In the genomic region with DNA sequence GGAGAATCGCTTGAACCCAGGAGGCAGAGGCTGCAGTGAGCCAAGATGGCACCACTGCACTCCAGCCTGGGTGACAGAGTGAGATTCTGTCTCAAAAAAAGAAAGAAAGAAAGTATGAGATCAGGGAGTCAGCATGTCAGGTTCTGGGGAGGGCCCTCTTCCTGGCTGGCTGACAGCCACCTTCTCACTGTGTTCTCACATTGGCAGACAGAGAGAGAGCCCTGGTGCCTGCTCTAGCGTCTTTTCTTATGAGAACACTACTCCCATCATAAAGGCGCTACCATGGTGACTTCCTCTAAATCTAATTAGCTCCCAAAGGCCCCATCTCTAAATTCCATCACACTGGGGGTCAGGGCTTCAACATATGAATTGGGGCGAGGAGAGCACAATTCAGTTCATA, we compare ENCODE assay signal across 18 cellular contexts. TPM values are rescaled to one million over a fixed set of nuclear protein-coding genes. Genes with fewer than 3 reads are reported as not detected.
DNase-seq lines count a peak whose midpoint lies in the region; ATAC-seq and TF ChIP-seq lines count a peak whose summit lies in the region.
"Had no signal": no experiment of that assay in that cellular context is flagged by ENCODE, and none has a peak within 500 bp of the region (broad histone marks: within the 10 kb centered on the region; RNA-seq: fewer than 3 reads in every experiment).

No MANE protein-coding gene starts in this region.

- H3K4me2 ChIP-seq in GM23338 = no peak overlapping the region
- H3K4me2 ChIP-seq in OCI-LY7 (ENCODE audit: low read length) = no peak overlapping the region
- H3K4me2 ChIP-seq: A549, BLaER1 had no signal

- H3K9me3 Mint-ChIP-seq in GM23338 = no peaks in the 10 kb centered on the region
- H3K9me3 Mint-ChIP-seq in immature natural killer cell = no peaks in the 10 kb centered on the region
- H3K9me3 Mint-ChIP-seq: CD14-positive monocyte; CD4-positive, alpha-beta memory T cell; HFFc6 had no signal

- intact Hi-C loops in OCI-LY7 (cut with micrococcal nuclease; ENCODE audit: unreplicated experiment) = no loop called here
- intact Hi-C loops in testis (cut with DNase I; ENCODE audit: low total_unique reads) = no loop called here

- H3K36me3 Mint-ChIP-seq in GM23338 (ENCODE audit: low read depth) (no peaks in the 10 kb centered on the region; the same call in 2 of the 3 replicates), immature natural killer cell (no peaks in the 10 kb centered on the region)
- H3K36me3 Mint-ChIP-seq: CD14-positive monocyte; CD4-positive, alpha-beta memory T cell had no signal

- H3K27me3 Mint-ChIP-seq in GM23338 (ENCODE audit: insufficient read depth, low read depth, poor library complexity) (peaks cover 9% of the 10 kb centered on the region), immature natural killer cell (ENCODE audit: low read depth in 3 of 3) (peaks cover 0 to 8% (median 6%) of the 10 kb centered on the region in 3 donors)

- no peaks in the 10 kb centered on the region for H3K79me2 ChIP-seq in GM23338 (replicated peaks; ENCODE audit: insufficient read depth)
- no peaks in the 10 kb centered on the region for H3K79me2 ChIP-seq in OCI-LY7 (ENCODE audit: insufficient read depth, low read depth, low read length)

- POLR2A ChIA-PET in OCI-LY7 (lab: Charles Lee) = interaction anchor here (0.6 kb wide), 1 partner anchor 219 kb away, joined by 3 read pairs; no protein-coding TSS in a partner anchor

- H3K9me3 ChIP-seq in OCI-LY7 (ENCODE audit: low read length) = no peaks in the 10 kb centered on the region
- no peaks in the 10 kb centered on the region for H3K9me3 ChIP-seq in testis
- H3K9me3 ChIP-seq: A549, BLaER1 had no signal

- H3K27ac ChIP-seq in GM23338 (ENCODE audit: low read depth) = no peak overlapping the region
- no peak overlapping the region for H3K27ac ChIP-seq in OCI-LY7 (ENCODE audit: low read depth, low read length, poor library complexity, severe bottlenecking)
- no peak overlapping the region for H3K27ac ChIP-seq in testis
- H3K27ac ChIP-seq: A549, BLaER1 had no signal

- CTCF ChIA-PET in OCI-LY7 (lab: Charles Lee; ENCODE audit: unreplicated experiment) = interaction anchor here (0.5 kb wide), 1 partner anchor 127 kb away, joined by 3 read pairs; no protein-coding TSS in a partner anchor

- 58 to 62% methylated on average over 4 of the region's 4 CpGs for WGBS in testis, 2 donors

- no peak; the same call in 2 of the 3 replicates for ATAC-seq in GM23338

- H3K4me1 ChIP-seq in GM23338 (ENCODE audit: insufficient read depth) (no peaks in the 10 kb centered on the region), OCI-LY7 (ENCODE audit: insufficient read depth, low read length, poor library complexity, severe bottlenecking) (no peaks in the 10 kb centered on the region), testis (no peaks in the 10 kb centered on the region)
- H3K4me1 ChIP-seq: A549 had no signal

- no peak for DNase-seq in GM23338 (ENCODE audit: low spot score)
- no peak for DNase-seq in OCI-LY7 (ENCODE audit: low spot score)
- peak; percentile 81 for DNase-seq in cerebellar cortex (ENCODE audit: low spot score)
- peak; percentile 38 for DNase-seq in testis
- DNase-seq in 8988T = no peak
- DNase-seq in immature natural killer cell = no peak
- DNase-seq in T-helper 2 cell = no peak
- DNase-seq: CD4-positive, alpha-beta memory T cell; DMS153; DMS79; GF-D8; GOT3; H7; HFFc6; IMR-90 had no signal

- no peak for TF ChIP-seq POLR2A in testis (IDR thresholded peaks at IDR 0.05)

- H3K27me3 ChIP-seq in GM23338 (ENCODE audit: insufficient read depth) = no peaks in the 10 kb centered on the region
- H3K27me3 ChIP-seq in testis = no peaks in the 10 kb centered on the region
- H3K27me3 ChIP-seq: BLaER1 had no signal

- H3K9me2 ChIP-seq in GM23338 (ENCODE audit: insufficient read depth) (no peaks in the 10 kb centered on the region), OCI-LY7 (ENCODE audit: insufficient read depth, low read length) (no peaks in the 10 kb centered on the region)

- H3K4me3 ChIP-seq in GM23338 (no peak overlapping the region), OCI-LY7 (ENCODE audit: low read depth, low read length, poor library complexity, severe bottlenecking) (no peak overlapping the region), testis (no peak overlapping the region)
- H3K4me3 ChIP-seq: A549, BLaER1 had no signal

- TF ChIP-seq CTCF in GM23338 (conservative IDR thresholded peaks at IDR 0.05; ENCODE audit: low read depth in 2 of 2) (no peak), OCI-LY7 (conservative IDR thresholded peaks at IDR 0.05; ENCODE audit: low read length) (no peak), testis (IDR thresholded peaks at IDR 0.05) (no peak)

- H3K4me3 Mint-ChIP-seq in GM23338 (no peak overlapping the region), immature natural killer cell (no peak overlapping the region)
- H3K4me3 Mint-ChIP-seq: CD14-positive monocyte; CD4-positive, alpha-beta memory T cell; HFFc6 had no signal

- H3K4me1 Mint-ChIP-seq in GM23338 = peaks cover 2% of the 10 kb centered on the region; the same call in 2 of the 3 replicates
- H3K4me1 Mint-ChIP-seq in immature natural killer cell = peaks cover under 1 to 2% of the 10 kb centered on the region in 2 donors

- H3K36me3 ChIP-seq in GM23338 (ENCODE audit: insufficient read depth) (no peaks in the 10 kb centered on the region), OCI-LY7 (ENCODE audit: insufficient read depth, low read length) (no peaks in the 10 kb centered on the region), testis (ENCODE audit: low read depth, missing control alignments) (no peaks in the 10 kb centered on the region)
- H3K36me3 ChIP-seq: BLaER1 had no signal

- H4K20me1 ChIP-seq in GM23338 (replicated peaks; ENCODE audit: insufficient read depth) (no peaks in the 10 kb centered on the region), OCI-LY7 (ENCODE audit: insufficient read depth, low read length) (no peaks in the 10 kb centered on the region)
- H4K20me1 ChIP-seq: BLaER1 had no signal

- H2AFZ ChIP-seq in GM23338 (0 out of 2 replicates have a peak overlapping the region, but pooled peaks have one; percentile 47), OCI-LY7 (ENCODE audit: low read length) (peak overlapping the region; percentile 29)

- H3K27ac Mint-ChIP-seq in GM23338 (no peak overlapping the region), immature natural killer cell (no peak overlapping the region)
- H3K27ac Mint-ChIP-seq: CD14-positive monocyte; CD4-positive, alpha-beta memory T cell; HFFc6 had no signal

- H3F3A ChIP-seq in GM23338 (replicated peaks; ENCODE audit: low read depth) = no peaks in the 10 kb centered on the region

- BruUV-seq in OCI-LY7 (replicated peaks; lab: Mats Ljungman, UMichigan) = no TSS peak

TF ChIP-seq in GM23338, 12 proteins besides CTCF, POLR2A, EP300 and RAD21 (continues in another document):
- TF ChIP-seq JUNB (IDR thresholded peaks at IDR 0.05; ENCODE audit: unreplicated experiment) (no peak), EZH2 (IDR thresholded peaks at IDR 0.05; ENCODE audit: low read depth, unreplicated experiment) (no peak), CREB1 (CRISPR knock-in tag; IDR thresholded peaks at IDR 0.05; ENCODE audit: low read depth) (no peak), ETS1 (IDR thresholded peaks at IDR 0.05) (no peak), ZNF114 (CRISPR knock-in tag; IDR thresholded peaks at IDR 0.05) (no peak), EZH2phosphoT487 (IDR thresholded peaks at IDR 0.05; ENCODE audit: unreplicated experiment) (no peak)

RNA-seq across cellular contexts. Expression of gene RBBP6, which starts 27.6 kb away (rescaled TPM):
- total RNA-seq in GM23338 (2014; rRNA removed; shearing (Covaris generic)) = 72.7 and 88.9 TPM in 2 replicates
- polyA plus RNA-seq in GM23338 (2016; fragmentation: Nextera tagmentation; extraction: Ambion mirVana) (40.2 and 40.7 TPM in 2 replicates), testis (ENCODE audit: insufficient read depth, low read depth, low replicate concordance) (43.3 TPM), immature natural killer cell (10 to 100 TPM; 16.2 to 31.7 (median 27.6) TPM)
- 32.6 and 41.2 TPM in 2 replicates for total RNA-seq in OCI-LY7 (2014; rRNA removed; shearing (Covaris generic))
- total RNA-seq in OCI-LY7 (2022) (83.0 and 95.0 TPM in 2 replicates), testis (100 to 1,000 TPM; 112 to 126 TPM)

Comparison
In these comparisons a context has a peak if more than half of its experiments do, and no peak if none do; other contexts are left out.
1. DNase-seq: peak in cerebellar cortex (single experiment) and testis (single experiment); none in GM23338 (single experiment), OCI-LY7 (single experiment), 8988T (single experiment), immature natural killer cell (0 of 3) and T-helper 2 cell (0 of 5).